In the genomic region with DNA sequence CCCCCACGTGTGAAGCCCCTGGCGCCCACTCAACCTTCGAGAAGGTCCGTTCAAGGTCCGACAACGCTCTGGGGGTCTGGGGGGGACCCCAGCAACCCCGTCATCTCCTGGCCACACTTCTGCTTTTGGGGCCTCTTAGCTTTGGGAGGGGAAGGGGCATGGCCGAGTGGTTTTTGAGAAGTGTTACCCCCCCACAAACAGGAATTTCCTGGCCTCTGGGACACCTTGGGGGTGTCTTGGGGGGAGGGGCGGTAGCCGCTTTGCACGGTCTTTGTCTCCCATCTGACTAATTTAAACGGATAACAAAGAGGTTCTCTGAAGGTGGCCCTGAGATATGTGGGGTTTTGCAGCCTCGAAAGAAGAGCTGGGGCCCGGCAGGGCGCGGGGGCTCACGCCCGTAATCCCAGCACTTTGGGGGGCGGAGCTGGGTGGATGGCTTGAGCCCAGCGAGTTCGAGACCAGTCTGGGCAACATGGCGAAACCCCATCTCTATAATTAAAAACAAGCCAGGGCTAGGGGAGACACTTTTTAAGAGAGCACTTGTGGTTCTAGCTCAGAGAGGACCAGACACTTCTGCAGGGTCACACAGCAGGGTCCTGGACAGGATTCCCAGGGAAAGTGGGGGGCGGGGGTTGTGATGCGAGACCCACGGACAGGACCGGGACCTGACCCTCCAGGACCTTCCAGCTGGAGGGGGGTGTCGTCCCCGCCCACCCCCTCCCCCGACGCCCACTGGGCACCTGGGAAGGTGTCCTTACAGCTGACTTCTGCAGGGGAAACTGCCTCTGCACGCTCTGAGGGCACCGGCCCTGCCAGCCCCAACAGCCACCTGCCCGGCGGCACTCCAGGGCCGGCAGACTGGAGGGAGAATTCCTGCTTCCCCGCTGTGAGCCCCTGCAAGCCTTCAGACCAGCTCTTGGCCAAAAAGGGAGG, we compare ENCODE assay signal across 8 cellular contexts. TPM values are rescaled to one million over a fixed set of nuclear protein-coding genes. Genes with fewer than 3 reads are reported as not detected.
DNase-seq lines count a peak whose midpoint lies in the region; TF ChIP-seq lines count a peak whose summit lies in the region.

No MANE protein-coding gene starts in this region.

- peaks cover 25% of the 10 kb centered on the region for H3K36me3 ChIP-seq in OCI-LY3 (replicated peaks; ENCODE audit: low read depth, low read length)
- peaks cover 1 to 4% (median 2%) of the 10 kb centered on the region in 4 donors for H3K36me3 ChIP-seq in liver (ENCODE audit: control insufficient read depth in 4 of 4, insufficient read depth in 3 of 4, low read depth in 1 of 4, low read length in 3 of 4)

- no peaks in the 10 kb centered on the region for H3K27me3 ChIP-seq in OCI-LY3 (ENCODE audit: low read depth, low read length)
- H3K27me3 ChIP-seq in liver (ENCODE audit: control insufficient read depth in 4 of 4, insufficient read depth in 4 of 4, low read length in 3 of 4): no peaks in the 10 kb centered on the region

- H3K79me2 ChIP-seq in OCI-LY3 (ENCODE audit: low read length): peaks cover 56% of the 10 kb centered on the region

- H3K9me3 ChIP-seq in OCI-LY3 (ENCODE audit: insufficient read depth, low read length) (no peaks in the 10 kb centered on the region), liver (ENCODE audit: control insufficient read depth in 4 of 4, low read length in 3 of 4) (no peaks in the 10 kb centered on the region)

- no peak for TF ChIP-seq RAD21 in liver (IDR thresholded peaks at IDR 0.05)

- H3K9ac ChIP-seq in OCI-LY3 (ENCODE audit: low read length) (peak overlapping the region; percentile 96), liver (ENCODE audit: low read depth in 1 of 2, low read length in 2 of 2) (peak overlapping the region; percentile 30 to 69)

- peak overlapping the region; percentile 85 for H3K4me2 ChIP-seq in OCI-LY3 (ENCODE audit: low read length)

- TF ChIP-seq CTCF in OCI-LY3 (IDR thresholded peaks at IDR 0.05; ENCODE audit: low read depth, low read length) (no peak), cardiac fibroblast (IDR thresholded peaks at IDR 0.05; ENCODE audit: low read depth, low read length) (no peak), liver (IDR thresholded peaks at IDR 0.05; ENCODE audit: low read depth, low read length, missing input control) (no peak)

- H2AFZ ChIP-seq in OCI-LY3 (ENCODE audit: low read depth, low read length): no peak overlapping the region

- H3K27ac ChIP-seq in OCI-LY3 (ENCODE audit: low read length) (peak overlapping the region; percentile 86), liver (ENCODE audit: low read depth in 1 of 2, low read length in 2 of 2) (peak overlapping the region; percentile 76 to 77), temporal lobe (ENCODE audit: low read depth, low read length) (peak overlapping the region; percentile 69)

- 18% methylated on average over 36 of the region's 36 CpGs for WGBS in liver

- H3K4me3 ChIP-seq in OCI-LY3 (ENCODE audit: low read length): peak overlapping the region; percentile 88
- peak overlapping the region; percentile 99 for H3K4me3 ChIP-seq in cardiac fibroblast (replicated peaks in 1 of 2; ENCODE audit: low read depth in 2 of 2, low read length in 2 of 2)
- peak overlapping the region; percentile 53 to 76 (median 66) for H3K4me3 ChIP-seq in liver (ENCODE audit: low read depth in 1 of 3, low read length in 3 of 3)

- peaks cover 11% of the 10 kb centered on the region for H3K4me1 ChIP-seq in OCI-LY3 (ENCODE audit: low read length)
- H3K4me1 ChIP-seq in liver (ENCODE audit: control insufficient read depth in 4 of 4, insufficient read depth in 4 of 4, low read length in 3 of 4): peaks cover 4 to 16% (median 5%) of the 10 kb centered on the region in 4 donors

- H4K20me1 ChIP-seq in OCI-LY3 (ENCODE audit: insufficient read depth, low read length): peaks cover 28% of the 10 kb centered on the region

- DNase-seq in NCI-H1105 treated with DMSO at 0.1 percent for 48 hours (lab: John Stamatoyannopoulos, UW) (peak; percentile 17), NCI-H1105 (lab: John Stamatoyannopoulos, UW) (no peak), cardiac fibroblast (ENCODE audit: low read depth in 2 of 2) (peak; percentile 42 to 51), NCI-H446 treated with DMSO at 0.1 percent for 48 hours (lab: John Stamatoyannopoulos, UW) (no peak), islet precursor cell (no peak)

TF ChIP-seq in liver, 16 proteins besides CTCF, POLR2A, EP300 and RAD21:
- TF ChIP-seq TAF1 (conservative IDR thresholded peaks at IDR 0.05) (no peak), HNF4G (IDR thresholded peaks at IDR 0.05) (no peak), FOXA1 (IDR thresholded peaks at IDR 0.05) (no peak), NR2F2 (IDR thresholded peaks at IDR 0.05) (no peak), SP1 (IDR thresholded peaks at IDR 0.05) (no peak), FOXA2 (IDR thresholded peaks at IDR 0.05) (no peak), JUND (IDR thresholded peaks at IDR 0.05) (no peak), EGR1 (IDR thresholded peaks at IDR 0.05; ENCODE audit: low read depth in 2 of 2) (no peak), HNF4A (conservative IDR thresholded peaks at IDR 0.05) (no peak), YY1 (IDR thresholded peaks at IDR 0.05) (no peak)
- TF ChIP-seq, protein P1, sequence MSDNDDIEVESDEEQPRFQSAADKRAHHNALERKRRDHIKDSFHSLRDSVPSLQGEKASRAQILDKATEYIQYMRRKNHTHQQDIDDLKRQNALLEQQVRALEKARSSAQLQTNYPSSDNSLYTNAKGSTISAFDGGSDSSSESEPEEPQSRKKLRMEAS (IDR thresholded peaks at IDR 0.05): no peak
- TF ChIP-seq, protein P2, sequence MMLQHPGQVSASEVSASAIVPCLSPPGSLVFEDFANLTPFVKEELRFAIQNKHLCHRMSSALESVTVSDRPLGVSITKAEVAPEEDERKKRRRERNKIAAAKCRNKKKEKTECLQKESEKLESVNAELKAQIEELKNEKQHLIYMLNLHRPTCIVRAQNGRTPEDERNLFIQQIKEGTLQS (IDR thresholded peaks at IDR 0.05): no peak
- TF ChIP-seq, protein P3, sequence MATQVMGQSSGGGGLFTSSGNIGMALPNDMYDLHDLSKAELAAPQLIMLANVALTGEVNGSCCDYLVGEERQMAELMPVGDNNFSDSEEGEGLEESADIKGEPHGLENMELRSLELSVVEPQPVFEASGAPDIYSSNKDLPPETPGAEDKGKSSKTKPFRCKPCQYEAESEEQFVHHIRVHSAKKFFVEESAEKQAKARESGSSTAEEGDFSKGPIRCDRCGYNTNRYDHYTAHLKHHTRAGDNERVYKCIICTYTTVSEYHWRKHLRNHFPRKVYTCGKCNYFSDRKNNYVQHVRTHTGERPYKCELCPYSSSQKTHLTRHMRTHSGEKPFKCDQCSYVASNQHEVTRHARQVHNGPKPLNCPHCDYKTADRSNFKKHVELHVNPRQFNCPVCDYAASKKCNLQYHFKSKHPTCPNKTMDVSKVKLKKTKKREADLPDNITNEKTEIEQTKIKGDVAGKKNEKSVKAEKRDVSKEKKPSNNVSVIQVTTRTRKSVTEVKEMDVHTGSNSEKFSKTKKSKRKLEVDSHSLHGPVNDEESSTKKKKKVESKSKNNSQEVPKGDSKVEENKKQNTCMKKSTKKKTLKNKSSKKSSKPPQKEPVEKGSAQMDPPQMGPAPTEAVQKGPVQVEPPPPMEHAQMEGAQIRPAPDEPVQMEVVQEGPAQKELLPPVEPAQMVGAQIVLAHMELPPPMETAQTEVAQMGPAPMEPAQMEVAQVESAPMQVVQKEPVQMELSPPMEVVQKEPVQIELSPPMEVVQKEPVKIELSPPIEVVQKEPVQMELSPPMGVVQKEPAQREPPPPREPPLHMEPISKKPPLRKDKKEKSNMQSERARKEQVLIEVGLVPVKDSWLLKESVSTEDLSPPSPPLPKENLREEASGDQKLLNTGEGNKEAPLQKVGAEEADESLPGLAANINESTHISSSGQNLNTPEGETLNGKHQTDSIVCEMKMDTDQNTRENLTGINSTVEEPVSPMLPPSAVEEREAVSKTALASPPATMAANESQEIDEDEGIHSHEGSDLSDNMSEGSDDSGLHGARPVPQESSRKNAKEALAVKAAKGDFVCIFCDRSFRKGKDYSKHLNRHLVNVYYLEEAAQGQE (IDR thresholded peaks at IDR 0.05): no peak
- TF ChIP-seq, protein P4, sequence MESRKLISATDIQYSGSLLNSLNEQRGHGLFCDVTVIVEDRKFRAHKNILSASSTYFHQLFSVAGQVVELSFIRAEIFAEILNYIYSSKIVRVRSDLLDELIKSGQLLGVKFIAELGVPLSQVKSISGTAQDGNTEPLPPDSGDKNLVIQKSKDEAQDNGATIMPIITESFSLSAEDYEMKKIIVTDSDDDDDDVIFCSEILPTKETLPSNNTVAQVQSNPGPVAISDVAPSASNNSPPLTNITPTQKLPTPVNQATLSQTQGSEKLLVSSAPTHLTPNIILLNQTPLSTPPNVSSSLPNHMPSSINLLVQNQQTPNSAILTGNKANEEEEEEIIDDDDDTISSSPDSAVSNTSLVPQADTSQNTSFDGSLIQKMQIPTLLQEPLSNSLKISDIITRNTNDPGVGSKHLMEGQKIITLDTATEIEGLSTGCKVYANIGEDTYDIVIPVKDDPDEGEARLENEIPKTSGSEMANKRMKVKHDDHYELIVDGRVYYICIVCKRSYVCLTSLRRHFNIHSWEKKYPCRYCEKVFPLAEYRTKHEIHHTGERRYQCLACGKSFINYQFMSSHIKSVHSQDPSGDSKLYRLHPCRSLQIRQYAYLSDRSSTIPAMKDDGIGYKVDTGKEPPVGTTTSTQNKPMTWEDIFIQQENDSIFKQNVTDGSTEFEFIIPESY (IDR thresholded peaks at IDR 0.05): no peak

RNA-seq across cellular contexts. Expression of a gene that starts 0.9 kb away (rescaled TPM):
- total RNA-seq in liver (10 to 100 TPM; 31.0 to 38.4 TPM), temporal lobe (4.4 TPM)
- polyA plus RNA-seq in liver: 10 to 100 TPM; 10.1 to 22.6 TPM

RNA-seq across cellular contexts. Expression of a gene that starts 6.0 kb away (rescaled TPM):
- not detected for total RNA-seq in liver
- not detected for polyA plus RNA-seq in liver
- total RNA-seq in temporal lobe: not detected

RNA-seq across cellular contexts. Expression of a gene that starts 6.4 kb away (rescaled TPM):
- total RNA-seq in liver (10 to 100 TPM; 34.3 to 80.3 TPM), temporal lobe (30.2 TPM)
- polyA plus RNA-seq in liver: 10 to 100 TPM; 29.7 to 99.3 TPM

RNA-seq across cellular contexts. Expression of a gene that starts 12.6 kb away (rescaled TPM):
- 10 to 100 TPM in 1 of 2 donors, 1 to 10 TPM in 1; 5.3 to 60.9 TPM for total RNA-seq in liver
- 1 to 10 TPM; 3.0 to 4.4 TPM for polyA plus RNA-seq in liver
- total RNA-seq in temporal lobe: 0.74 TPM

RNA-seq across cellular contexts. Expression of a gene that starts 27.1 kb away (rescaled TPM):
- under 1 TPM in 1 of 2 donors, not detected in 1; 0.05 TPM for total RNA-seq in liver
- polyA plus RNA-seq in liver: not detected
- under 0.01 TPM for total RNA-seq in temporal lobe

Comparison
In these comparisons a context has a peak if more than half of its experiments do, and no peak if none do; other contexts are left out.
1. DNase-seq: peak in NCI-H1105 treated with DMSO at 0.1 percent for 48 hours (single experiment) and cardiac fibroblast (2 of 2); none in NCI-H1105 (single experiment), NCI-H446 treated with DMSO at 0.1 percent for 48 hours (single experiment) and islet precursor cell (single experiment).
2. Peak in every context shown above with its lines, with median percentiles within 50 percentile points of each other: H3K27ac ChIP-seq and H3K4me3 ChIP-seq.